35 cellular contexts compared by ENCODE assay signal in the genomic region with DNA sequence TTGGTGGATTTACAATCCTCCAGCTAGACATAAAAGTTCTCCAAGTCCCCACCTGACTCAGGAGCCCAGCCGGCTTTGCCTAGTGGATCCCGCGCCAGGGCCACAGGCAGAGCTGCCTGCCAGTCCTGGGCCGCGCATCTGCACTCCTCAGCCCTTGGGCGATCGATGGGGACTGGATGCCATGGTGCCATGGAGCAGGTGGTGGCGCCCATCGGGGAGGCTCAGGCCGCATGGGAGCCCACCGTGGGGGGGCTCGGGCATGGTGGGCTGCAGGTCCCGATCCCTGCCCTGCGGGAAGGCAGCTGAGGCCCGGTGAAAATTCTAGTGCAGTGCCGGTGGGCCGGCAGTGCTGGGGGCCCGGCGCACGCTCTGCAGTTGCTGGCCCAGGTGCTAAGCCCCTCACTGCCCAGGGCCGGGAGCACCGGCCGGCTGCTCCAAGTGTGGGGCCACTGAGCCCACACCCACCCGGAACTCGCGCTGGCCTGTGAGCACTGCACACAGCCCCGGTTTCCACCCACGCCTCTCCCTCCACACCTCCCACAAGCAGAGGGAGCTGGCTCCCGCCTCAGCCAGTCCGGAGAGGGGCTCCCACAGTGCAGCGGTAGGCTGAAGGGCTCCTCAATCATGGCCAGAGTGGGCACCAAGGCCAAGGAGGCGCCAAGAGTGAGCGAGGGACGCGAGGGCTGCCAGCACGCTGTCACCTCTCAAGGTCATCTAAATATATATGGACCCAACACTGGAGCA. TPM values are rescaled to one million over a fixed set of nuclear protein-coding genes. Genes with fewer than 3 reads are reported as not detected.
"Had no signal": no experiment of that assay in that cellular context is flagged by ENCODE, and none has a peak within 500 bp of the region (broad histone marks: within the 10 kb centered on the region; RNA-seq: fewer than 3 reads in every experiment).

No MANE protein-coding gene starts in this region.

- H3K4me1 Mint-ChIP-seq: activated CD4-positive, alpha-beta T cell treated with anti-CD3 and anti-CD28 coated beads for 36 hours; activated CD4-positive, alpha-beta T cell treated with anti-CD3 and anti-CD28 coated beads, Interleukin-2, amount 10 ng/mL, durations not matched to agents 7 days and 5 days; activated naive CD4-positive, alpha-beta T cell treated with anti-CD3 and anti-CD28 coated beads, Interleukin-2, amount 10 ng/mL, durations not matched to agents 7 days and 5 days; activated naive CD8-positive, alpha-beta T cell treated with anti-CD3 and anti-CD28 coated beads, Interleukin-2, amount 50 U/mL, for 24 hours; brain had no signal

- ATAC-seq: activated CD4-positive, alpha-beta T cell treated with anti-CD3 and anti-CD28 coated beads for 36 hours; activated CD4-positive, CD25-positive, alpha-beta regulatory T cell treated with anti-CD3 and anti-CD28 coated beads, Interleukin-2, amount 50 U/mL, for 24 hours; activated CD8-positive, alpha-beta T cell treated with anti-CD3 and anti-CD28 coated beads, Interleukin-2, amount 10 ng/mL, durations not matched to agents 7 days and 5 days; activated naive CD8-positive, alpha-beta T cell treated with anti-CD3 and anti-CD28 coated beads, Interleukin-2, amount 50 U/mL, for 24 hours; Panc1 had no signal

- DNase-seq: activated CD4-positive, alpha-beta T cell treated with anti-CD3 and anti-CD28 coated beads for 36 hours; activated CD4-positive, alpha-beta T cell treated with anti-CD3 and anti-CD28 coated beads, Interleukin-2, amount 10 ng/mL, durations not matched to agents 7 days and 5 days; activated CD4-positive, alpha-beta T cell treated with anti-CD3 and anti-CD28 coated beads, Interleukin-2, amount 50 U/mL, for 48 hours; activated CD8-positive, alpha-beta T cell treated with anti-CD3 and anti-CD28 coated beads, Interleukin-2, amount 10 ng/mL, durations not matched to agents 7 days and 5 days; activated naive CD4-positive, alpha-beta T cell treated with anti-CD3 and anti-CD28 coated beads, Interleukin-2, amount 10 ng/mL, durations not matched to agents 7 days and 5 days; activated naive CD8-positive, alpha-beta T cell treated with anti-CD3 and anti-CD28 coated beads, Interleukin-2, amount 50 U/mL, for 24 hours; activated T-cell treated with anti-CD3 and anti-CD28 coated beads, Interleukin-2, amount 50 U/mL, for 24 hours; anterior cingulate cortex; caudate nucleus; Karpas-422; KBM-7; NCI-H1105; NCI-H1417 treated with DMSO at 0.1 percent for 48 hours; NCI-H1694; NCI-H1930; NCI-H2081 treated with DMSO at 0.1 percent for 48 hours; NCI-H226; NCI-H446 treated with DMSO at 0.1 percent for 48 hours; NCI-H524; NCI-H69; NCI-H82; SHP77 treated with DMSO at 0.1 percent for 48 hours; SK-N-SH had no signal

- H3K27me3 ChIP-seq: SJSA1 had no signal

- H3K4me3 Mint-ChIP-seq: activated CD4-positive, alpha-beta T cell treated with anti-CD3 and anti-CD28 coated beads for 36 hours; activated CD4-positive, alpha-beta T cell treated with anti-CD3 and anti-CD28 coated beads, Interleukin-2, amount 10 ng/mL, durations not matched to agents 7 days and 5 days; activated CD8-positive, alpha-beta T cell treated with anti-CD3 and anti-CD28 coated beads, Interleukin-2, amount 10 ng/mL, durations not matched to agents 7 days and 5 days; activated naive CD4-positive, alpha-beta T cell treated with anti-CD3 and anti-CD28 coated beads, Interleukin-2, amount 10 ng/mL, durations not matched to agents 7 days and 5 days; activated naive CD8-positive, alpha-beta T cell; activated naive CD8-positive, alpha-beta T cell treated with anti-CD3 and anti-CD28 coated beads, Interleukin-2, amount 50 U/mL, for 24 hours; activated T-cell treated with anti-CD3 and anti-CD28 coated beads, Interleukin-2, amount 50 U/mL, for 24 hours; brain; T-helper 1 cell treated with Interleukin-12 subunit alpha and Interleukin-12 subunit beta and Interleukin-4 antibody, amounts not matched to agents 30 μg/mL and 1 μg/mL, for 36 hours; T-helper 2 cell treated with Interferon-gamma antibody and Interleukin-4, amounts not matched to agents 5 μg/mL and 100 μg/mL, for 36 hours had no signal

- H3K4me3 ChIP-seq: SJSA1 had no signal

- H3K9me3 Mint-ChIP-seq: activated CD4-positive, alpha-beta T cell treated with anti-CD3 and anti-CD28 coated beads, Interleukin-2, amount 10 ng/mL, durations not matched to agents 7 days and 5 days had no signal

- H3K27me3 Mint-ChIP-seq: activated naive CD4-positive, alpha-beta T cell treated with anti-CD3 and anti-CD28 coated beads, Interleukin-2, amount 10 ng/mL, durations not matched to agents 7 days and 5 days had no signal

- H3K36me3 ChIP-seq: SJSA1 had no signal

- H3K4me1 ChIP-seq: SJSA1 had no signal

- H3K27ac Mint-ChIP-seq: activated CD4-positive, alpha-beta T cell treated with anti-CD3 and anti-CD28 coated beads for 36 hours; activated CD4-positive, alpha-beta T cell treated with anti-CD3 and anti-CD28 coated beads, Interleukin-2, amount 10 ng/mL, durations not matched to agents 7 days and 5 days; activated CD8-positive, alpha-beta T cell treated with anti-CD3 and anti-CD28 coated beads, Interleukin-2, amount 10 ng/mL, durations not matched to agents 7 days and 5 days; activated naive CD4-positive, alpha-beta T cell treated with anti-CD3 and anti-CD28 coated beads, Interleukin-2, amount 10 ng/mL, durations not matched to agents 7 days and 5 days; activated naive CD8-positive, alpha-beta T cell; activated naive CD8-positive, alpha-beta T cell treated with anti-CD3 and anti-CD28 coated beads, Interleukin-2, amount 50 U/mL, for 24 hours; activated T-cell treated with anti-CD3 and anti-CD28 coated beads, Interleukin-2, amount 50 U/mL, for 24 hours; activated T-helper 2 cell treated with anti-CD3 and anti-CD28 coated beads, Interferon-gamma antibody, Interleukin-2, Interleukin-4, amounts not matched to agents 10 μg/mL and 5 μg/mL and 100 μg/mL, durations not matched to agents 14 hours and 24 hours and 36 hours; brain; T-helper 1 cell treated with Interleukin-12 subunit alpha and Interleukin-12 subunit beta and Interleukin-4 antibody, amounts not matched to agents 30 μg/mL and 1 μg/mL, for 36 hours; T-helper 2 cell treated with Interferon-gamma antibody and Interleukin-4, amounts not matched to agents 5 μg/mL and 100 μg/mL, for 36 hours had no signal

- H3K9ac ChIP-seq: SK-N-SH had no signal

- H3K27ac ChIP-seq: SJSA1 had no signal

- H3K9me3 ChIP-seq: SJSA1, SK-N-SH had no signal

- FAIRE-seq: bronchial epithelial cell, TTC549 had no signal

RNA-seq across cellular contexts. Expression of a gene that starts 38.8 kb away (rescaled TPM):
- total RNA-seq: activated T-helper 2 cell treated with anti-CD3 and anti-CD28 coated beads, Interferon-gamma antibody, Interleukin-2, Interleukin-4, amounts not matched to agents 10 μg/mL and 5 μg/mL and 100 μg/mL, durations not matched to agents 14 hours and 24 hours and 36 hours; MCF 10A; RPMI7951 had no signal
